In genomic region chr9:131228988-131229387, GRCh38 we compare ENCODE assay signal across 1 cellular context.
TF ChIP-seq lines count a peak whose summit lies in the region.

No MANE protein-coding gene starts in this region.

TF ChIP-seq in endothelial cell of umbilical vein, 7 proteins besides CTCF, POLR2A, EP300 and RAD21:
- no peak for TF ChIP-seq GATA2 (IDR thresholded peaks at IDR 0.05; ENCODE audit: insufficient read depth, insufficient read length, low read depth, low read length)
- TF ChIP-seq EZH2 (IDR thresholded peaks at IDR 0.05; ENCODE audit: borderline replicate concordance, low read depth, low read length, severe bottlenecking), result no peak
- no peak for TF ChIP-seq FOS (IDR thresholded peaks at IDR 0.05; ENCODE audit: borderline replicate concordance, insufficient read depth, low read length)
- no peak for TF ChIP-seq MAX (IDR thresholded peaks at IDR 0.05; ENCODE audit: insufficient read depth, insufficient read length)
- no peak for TF ChIP-seq MYC (IDR thresholded peaks at IDR 0.05; ENCODE audit: low read depth, low read length)
- TF ChIP-seq POLR2AphosphoS5 (IDR thresholded peaks at IDR 0.05; ENCODE audit: insufficient read depth, low read depth, low read length), result no peak
- TF ChIP-seq JUN (IDR thresholded peaks at IDR 0.05; ENCODE audit: borderline replicate concordance, insufficient read depth, insufficient read length, low read depth), result no peak
